In genomic region chr7:23474829-23475578, GRCh38 we compare ENCODE assay signal across 1 cellular context.
A peak's percentile ranks its signal among the peaks of the same experiment; 100 is the strongest.
TF ChIP-seq lines count a peak whose summit lies in the region.

No MANE protein-coding gene starts in this region.

TF ChIP-seq in HepG2, 621 proteins besides CTCF, POLR2A, EP300 and RAD21 (continued from another document and continues in another):
- TF ChIP-seq CREB3 (CRISPR knock-in tag; IDR thresholded peaks at IDR 0.05) = 0 out of 2 replicates have a peak, but pooled peaks have one; percentile 10
- no peak for TF ChIP-seq ZNF556 (CRISPR knock-in tag; IDR thresholded peaks at IDR 0.05; ENCODE audit: borderline replicate concordance)
- no peak for TF ChIP-seq MEF2D (CRISPR knock-in tag; IDR thresholded peaks at IDR 0.05)
- no peak for TF ChIP-seq GMEB1 (CRISPR knock-in tag; IDR thresholded peaks at IDR 0.05; ENCODE audit: borderline replicate concordance)
- TF ChIP-seq CENPT (CRISPR knock-in tag; IDR thresholded peaks at IDR 0.05; ENCODE audit: low read depth) = no peak
- TF ChIP-seq ZNF280B (CRISPR knock-in tag; IDR thresholded peaks at IDR 0.05; ENCODE audit: borderline replicate concordance) = no peak
- no peak for TF ChIP-seq RERE (CRISPR knock-in tag; IDR thresholded peaks at IDR 0.05; ENCODE audit: low read depth)
- 0 out of 2 replicates have a peak, but pooled peaks have one; percentile 12 for TF ChIP-seq ZBTB7A (CRISPR knock-in tag; IDR thresholded peaks at IDR 0.05)
- TF ChIP-seq ZNF350 (CRISPR knock-in tag; IDR thresholded peaks at IDR 0.05; ENCODE audit: borderline replicate concordance, low read depth) = no peak
- no peak for TF ChIP-seq ZNF512 (CRISPR knock-in tag; IDR thresholded peaks at IDR 0.05)
- no peak for TF ChIP-seq CC2D1A (CRISPR knock-in tag; IDR thresholded peaks at IDR 0.05)
- no peak for TF ChIP-seq CBX1 (IDR thresholded peaks at IDR 0.05; ENCODE audit: low read depth)
- no peak for TF ChIP-seq ZHX1 (CRISPR knock-in tag; IDR thresholded peaks at IDR 0.05; ENCODE audit: low read depth)
- no peak for TF ChIP-seq SIX1 (CRISPR knock-in tag; IDR thresholded peaks at IDR 0.05; ENCODE audit: borderline replicate concordance)
- TF ChIP-seq FUBP1 (CRISPR knock-in tag; IDR thresholded peaks at IDR 0.05; ENCODE audit: borderline replicate concordance) = no peak
- no peak for TF ChIP-seq ZNF281 (CRISPR knock-in tag; IDR thresholded peaks at IDR 0.05; ENCODE audit: borderline replicate concordance)
- no peak for TF ChIP-seq THAP11 (CRISPR knock-in tag; IDR thresholded peaks at IDR 0.05)
- 0 out of 2 replicates have a peak, but pooled peaks have one; percentile 30 for TF ChIP-seq HDAC6 (IDR thresholded peaks at IDR 0.05; ENCODE audit: low read depth, low read length)
- 0 out of 2 replicates have a peak, but pooled peaks have one; percentile 3 for TF ChIP-seq ZC3H4 (CRISPR knock-in tag; IDR thresholded peaks at IDR 0.05; ENCODE audit: borderline replicate concordance)
- TF ChIP-seq ZNF230 (CRISPR knock-in tag; IDR thresholded peaks at IDR 0.05) = no peak
- TF ChIP-seq ZNF138 (CRISPR knock-in tag; IDR thresholded peaks at IDR 0.05; ENCODE audit: low read depth) = no peak
- TF ChIP-seq KDM5A (IDR thresholded peaks at IDR 0.05; ENCODE audit: borderline replicate concordance, low read length) = 0 out of 2 replicates have a peak, but pooled peaks have one; percentile 33
- no peak for TF ChIP-seq NR2F6 (IDR thresholded peaks at IDR 0.05)
- 0 out of 2 replicates have a peak, but pooled peaks have one; percentile 0 for TF ChIP-seq NR2F6 (CRISPR knock-in tag; IDR thresholded peaks at IDR 0.05)
- no peak for TF ChIP-seq CSRNP1 (CRISPR knock-in tag; IDR thresholded peaks at IDR 0.05)
- TF ChIP-seq ZNF83 (CRISPR knock-in tag; IDR thresholded peaks at IDR 0.05; ENCODE audit: borderline replicate concordance) = no peak
- no peak for TF ChIP-seq ZNF101 (CRISPR knock-in tag; IDR thresholded peaks at IDR 0.05; ENCODE audit: borderline replicate concordance, low read depth)
- no peak for TF ChIP-seq ZNF75D (CRISPR knock-in tag; IDR thresholded peaks at IDR 0.05; ENCODE audit: borderline replicate concordance)
- TF ChIP-seq NFIC (IDR thresholded peaks at IDR 0.05; ENCODE audit: low read length) = peak; percentile 10; the same call in 1 of the 2 replicates
